Comparison of ENCODE assay signal across 8 cellular contexts in the genomic region with DNA sequence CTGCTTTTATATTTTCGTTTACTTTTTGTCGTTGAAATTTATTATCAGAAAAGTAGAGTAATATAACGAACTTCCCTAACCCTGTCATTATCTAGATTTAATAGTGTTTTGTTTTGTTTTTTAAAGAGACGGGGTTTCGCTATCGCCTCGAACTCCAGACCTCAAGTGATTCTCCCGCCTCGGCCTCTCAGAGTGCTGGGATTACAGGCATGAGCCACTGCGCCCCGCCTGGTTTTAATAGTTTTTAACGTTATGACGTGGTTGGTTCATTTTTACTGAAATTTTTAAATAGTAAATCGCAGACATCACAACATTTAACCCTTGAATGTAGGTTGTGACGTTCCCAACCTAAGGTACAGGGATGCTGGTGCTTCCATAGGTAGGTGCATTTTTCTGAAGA. TPM values are rescaled to one million over a fixed set of nuclear protein-coding genes. Genes with fewer than 3 reads are reported as not detected.
DNase-seq lines count a peak whose midpoint lies in the region; ATAC-seq and TF ChIP-seq lines count a peak whose summit lies in the region.

No MANE protein-coding gene starts in this region.

- peaks cover 46% of the 10 kb centered on the region for H3K4me1 Mint-ChIP-seq in activated CD4-positive, alpha-beta T cell treated with anti-CD3 and anti-CD28 coated beads for 36 hours
- peaks cover 47% of the 10 kb centered on the region for H3K4me1 Mint-ChIP-seq in activated CD4-positive, alpha-beta memory T cell treated with anti-CD3 and anti-CD28 coated beads for 36 hours (ENCODE audit: low read depth)

- CTCF ChIA-PET in activated CD4-positive, alpha-beta T cell treated with anti-CD3 and anti-CD28 coated beads for 36 hours (lab: Charles Lee), result no interaction called here
- CTCF ChIA-PET in activated CD4-positive, alpha-beta memory T cell treated with anti-CD3 and anti-CD28 coated beads for 36 hours (lab: Charles Lee), result interaction anchor here (0.6 to 2.7 kb wide), 5 partner anchors 10 to 53 kb away, joined by 3 to 10 read pairs (median 3); no protein-coding TSS in a partner anchor
- CTCF ChIA-PET in GM10248 (lab: Yijun Ruan, JAX), result interaction anchor here (1.3 to 2.1 kb wide), 2 partner anchors 25 to 27 kb away, joined by 3 to 7 read pairs; no protein-coding TSS in a partner anchor

- no peaks in the 10 kb centered on the region for H3K9me3 Mint-ChIP-seq in activated CD4-positive, alpha-beta T cell treated with anti-CD3 and anti-CD28 coated beads for 36 hours (ENCODE audit: low read depth)
- H3K9me3 Mint-ChIP-seq in activated CD4-positive, alpha-beta memory T cell treated with anti-CD3 and anti-CD28 coated beads for 36 hours, result no peaks in the 10 kb centered on the region

- no peaks in the 10 kb centered on the region for H3K27me3 Mint-ChIP-seq in activated CD4-positive, alpha-beta T cell treated with anti-CD3 and anti-CD28 coated beads for 36 hours
- H3K27me3 Mint-ChIP-seq in activated CD4-positive, alpha-beta memory T cell treated with anti-CD3 and anti-CD28 coated beads for 36 hours, result no peaks in the 10 kb centered on the region

- POLR2A ChIA-PET in activated CD4-positive, alpha-beta T cell treated with anti-CD3 and anti-CD28 coated beads for 36 hours (lab: Charles Lee), result interaction anchor here (1.5 kb wide), 1 partner anchor 17 kb away, joined by 5 read pairs; the partner anchor contains the start of gene TTLL13
- POLR2A ChIA-PET in activated CD4-positive, alpha-beta memory T cell treated with anti-CD3 and anti-CD28 coated beads for 36 hours (lab: Charles Lee), result interaction anchor here (1.1 to 2.2 kb wide), 2 partner anchors 34 to 166 kb away, joined by 3 to 30 read pairs; partner anchors contain the start of genes CIB1 and GDPGP1
- POLR2A ChIA-PET in GM10248 (lab: Yijun Ruan, JAX), result no interaction called here

- H3K4me3 Mint-ChIP-seq in activated CD4-positive, alpha-beta T cell treated with anti-CD3 and anti-CD28 coated beads for 36 hours, result peak overlapping the region; percentile 98
- peak overlapping the region; percentile 92 for H3K4me3 Mint-ChIP-seq in activated CD4-positive, alpha-beta memory T cell treated with anti-CD3 and anti-CD28 coated beads for 36 hours

- ATAC-seq in activated CD4-positive, alpha-beta T cell treated with anti-CD3 and anti-CD28 coated beads for 36 hours, result no peak
- ATAC-seq in GM18519 (IDR thresholded peaks at IDR 0.05; ENCODE audit: low FRiP score, unreplicated experiment), result no peak
- ATAC-seq in GM19463 (IDR thresholded peaks at IDR 0.05; ENCODE audit: unreplicated experiment), result no peak

- intact Hi-C loops in activated CD4-positive, alpha-beta T cell treated with anti-CD3 and anti-CD28 coated beads for 36 hours (cut with DNase I, micrococcal nuclease), result loop anchor here (1.0 to 5.0 kb wide), 2 partner anchors 666 to 691 kb away; partner anchors contain the start of genes HDDC3 (in 1 of the 2) and TICRR (in 1 of the 2)
- intact Hi-C loops in activated CD4-positive, alpha-beta memory T cell treated with anti-CD3 and anti-CD28 coated beads for 36 hours (cut with micrococcal nuclease), result no loop called here

- H3K36me3 Mint-ChIP-seq in activated CD4-positive, alpha-beta T cell treated with anti-CD3 and anti-CD28 coated beads for 36 hours (ENCODE audit: low read depth), result peaks cover 35% of the 10 kb centered on the region
- H3K36me3 Mint-ChIP-seq in activated CD4-positive, alpha-beta memory T cell treated with anti-CD3 and anti-CD28 coated beads for 36 hours, result peaks cover 33% of the 10 kb centered on the region

- H3K4me3 ChIP-seq in fibroblast of the aortic adventitia (ENCODE audit: low read depth, low read length), result peak overlapping the region; percentile 87
- peak overlapping the region; percentile 89 for H3K4me3 ChIP-seq in retinal pigment epithelial cell (ENCODE audit: low read length)

- H3K27ac Mint-ChIP-seq in activated CD4-positive, alpha-beta T cell treated with anti-CD3 and anti-CD28 coated beads for 36 hours, result peak overlapping the region; percentile 99
- peak overlapping the region; percentile 97 for H3K27ac Mint-ChIP-seq in activated CD4-positive, alpha-beta memory T cell treated with anti-CD3 and anti-CD28 coated beads for 36 hours

- peak; percentile 53 for DNase-seq in activated CD4-positive, alpha-beta T cell treated with anti-CD3 and anti-CD28 coated beads for 36 hours
- no peak for DNase-seq in activated CD4-positive, alpha-beta T cell treated with anti-CD3 and anti-CD28 coated beads for 1 hour
- peak; percentile 58 for DNase-seq in activated CD4-positive, alpha-beta memory T cell treated with anti-CD3 and anti-CD28 coated beads for 36 hours
- DNase-seq in fibroblast of the aortic adventitia (ENCODE audit: low read depth) (peak; percentile 40), retinal pigment epithelial cell (ENCODE audit: low read depth) (no peak), GM10248 (ENCODE audit: extremely low spot score) (no peak)

- no peak for TF ChIP-seq CTCF in fibroblast of the aortic adventitia (IDR thresholded peaks at IDR 0.05; ENCODE audit: insufficient read depth, low read length)
- TF ChIP-seq CTCF in retinal pigment epithelial cell (conservative IDR thresholded peaks at IDR 0.05; ENCODE audit: low read depth, low read length), result no peak
- TF ChIP-seq CTCF in GM10248 (IDR thresholded peaks at IDR 0.05; ENCODE audit: control extremely low read depth, extremely low read depth, low read depth, missing control alignments), result no peak

RNA-seq across cellular contexts. Expression of gene NGRN, which starts 1.0 kb away (rescaled TPM):
- total RNA-seq in activated CD4-positive, alpha-beta T cell treated with anti-CD3 and anti-CD28 coated beads for 36 hours, result 10 to 100 TPM; 22.0 to 23.9 TPM
- 10 to 100 TPM; 25.3 to 28.6 TPM for total RNA-seq in activated CD4-positive, alpha-beta memory T cell treated with anti-CD3 and anti-CD28 coated beads for 36 hours
- total RNA-seq in fibroblast of the aortic adventitia (ENCODE audit: low replicate concordance), result 67.2 and 76.3 TPM in 2 replicates

RNA-seq across cellular contexts. Expression of gene TTLL13, which starts 17.1 kb away (rescaled TPM):
- total RNA-seq in activated CD4-positive, alpha-beta T cell treated with anti-CD3 and anti-CD28 coated beads for 36 hours, result under 1 TPM; 0.39 to 0.46 TPM
- under 1 TPM; 0.55 to 0.73 TPM for total RNA-seq in activated CD4-positive, alpha-beta memory T cell treated with anti-CD3 and anti-CD28 coated beads for 36 hours
- total RNA-seq in fibroblast of the aortic adventitia (ENCODE audit: low replicate concordance), result 0.09 TPM in 1 of 2 replicates, not detected in the other

RNA-seq across cellular contexts. Expression of gene GDPGP1, which starts 32.5 kb away (rescaled TPM):
- total RNA-seq in activated CD4-positive, alpha-beta T cell treated with anti-CD3 and anti-CD28 coated beads for 36 hours, result 1 to 10 TPM; 5.6 to 6.6 TPM
- total RNA-seq in activated CD4-positive, alpha-beta memory T cell treated with anti-CD3 and anti-CD28 coated beads for 36 hours, result 1 to 10 TPM; 8.0 to 9.2 TPM
- total RNA-seq in fibroblast of the aortic adventitia (ENCODE audit: low replicate concordance), result 8.7 and 9.6 TPM in 2 replicates

RNA-seq across cellular contexts. Expression of gene CIB1, which starts 32.7 kb away (rescaled TPM):
- total RNA-seq in activated CD4-positive, alpha-beta T cell treated with anti-CD3 and anti-CD28 coated beads for 36 hours, result 100 to 1,000 TPM; 135 to 140 TPM
- 100 to 1,000 TPM; 162 to 170 TPM for total RNA-seq in activated CD4-positive, alpha-beta memory T cell treated with anti-CD3 and anti-CD28 coated beads for 36 hours
- total RNA-seq in fibroblast of the aortic adventitia (ENCODE audit: low replicate concordance), result 12.8 and 32.3 TPM in 2 replicates

Comparison
In these comparisons a context has a peak if more than half of its experiments do, and no peak if none do; other contexts are left out.
1. DNase-seq: peak in activated CD4-positive, alpha-beta T cell treated with anti-CD3 and anti-CD28 coated beads for 36 hours (single experiment), activated CD4-positive, alpha-beta memory T cell treated with anti-CD3 and anti-CD28 coated beads for 36 hours (single experiment) and fibroblast of the aortic adventitia (single experiment); none in activated CD4-positive, alpha-beta T cell treated with anti-CD3 and anti-CD28 coated beads for 1 hour (single experiment), retinal pigment epithelial cell (single experiment) and GM10248 (single experiment).